ENCODE assay signal across 9 cellular contexts in genomic region chr7:38335123-38335489, GRCh38.
DNase-seq lines count a peak whose midpoint lies in the region; ATAC-seq, FAIRE-seq and TF ChIP-seq lines count a peak whose summit lies in the region.
"Had no signal": no experiment of that assay in that cellular context is flagged by ENCODE, and none has a peak within 500 bp of the region (broad histone marks: within the 10 kb centered on the region; RNA-seq: fewer than 3 reads in every experiment).

No MANE protein-coding gene starts in this region.

- TF ChIP-seq EP300 in HepG2 (IDR thresholded peaks at IDR 0.05; ENCODE audit: low read depth in 2 of 2, low read length in 2 of 2) (no peak), HepG2 (CRISPR knock-in tag; IDR thresholded peaks at IDR 0.05; ENCODE audit: borderline replicate concordance) (no peak)

- TF ChIP-seq RAD21 in HepG2 (CRISPR knock-in tag; IDR thresholded peaks at IDR 0.05): no peak

- H3K27ac ChIP-seq in right lobe of liver (peak overlapping the region in 2 of 3 donors; percentile 31 to 57), HepG2 (ENCODE audit: extremely low read length, insufficient read depth, low read length) (no peak overlapping the region), VCaP (peak overlapping the region; percentile 68), left lung (peak overlapping the region; percentile 45 to 91)

- intact Hi-C loops in right lobe of liver (cut with DNase I): no loop called here
- intact Hi-C loops in HepG2 (cut with micrococcal nuclease; ENCODE audit: unreplicated experiment): loop anchor here (5.0 kb wide), 1 partner anchor 433 kb away; no protein-coding TSS in a partner anchor
- intact Hi-C loops in left lung (cut with DNase I): loop anchor here in 1 of 2 donors (10.0 kb wide), 1 partner anchor 110 kb away; no protein-coding TSS in a partner anchor

- H3K4me1 ChIP-seq in right lobe of liver (no peaks in the 10 kb centered on the region), HepG2 (ENCODE audit: insufficient read depth, low read length) (no peaks in the 10 kb centered on the region), left lung (peaks cover 0 to 41% of the 10 kb centered on the region in 2 donors)

- no peak overlapping the region for H3K9ac ChIP-seq in HepG2 (ENCODE audit: insufficient read depth, low read depth, low read length)

- no peak for FAIRE-seq in HepG2 (lab: Jason Lieb, UNC)
- FAIRE-seq: frontal cortex had no signal

- H4K20me1 ChIP-seq in HepG2 (ENCODE audit: insufficient read depth, low read length): no peaks in the 10 kb centered on the region

- no peaks in the 10 kb centered on the region for H3K9me3 ChIP-seq in right lobe of liver
- no peaks in the 10 kb centered on the region for H3K9me3 ChIP-seq in HepG2 (ENCODE audit: low read length)
- H3K9me3 ChIP-seq in left lung: no peaks in the 10 kb centered on the region

- 70% methylated on average over 2 of the region's 2 CpGs for WGBS in right lobe of liver (ENCODE audit: insufficient coverage, low coverage, low lambda C conversion rate, missing lambda C conversion rate)
- WGBS in HepG2 (ENCODE audit: low lambda C conversion rate): 88% methylated on average over 2 of the region's 2 CpGs

- H2AFZ ChIP-seq in HepG2 (ENCODE audit: low read length): no peak overlapping the region

- H3K4me3 ChIP-seq in right lobe of liver: peak overlapping the region in 1 of 3 donors; percentile 13
- H3K4me3 ChIP-seq in HepG2 (replicated peaks in 1 of 3; ENCODE audit: insufficient read depth in 1 of 3, low read depth in 2 of 3, low read length in 3 of 3): no peak overlapping the region
- peak overlapping the region in 1 of 2 donors; percentile 28 for H3K4me3 ChIP-seq in left lung

- in situ Hi-C loops in HepG2 (cut with HindIII; ENCODE audit: extremely low pct_ligation_motif_present, low pct_unique_long_range_greater_than_20kb): loop anchor here (25.0 kb wide), 1 partner anchor 423 kb away; the partner anchor contains the start of genes EPDR1 and SFRP4

- BruUV-seq in HepG2 (replicated peaks; lab: Mats Ljungman, UMichigan): no TSS peak

- TF ChIP-seq POLR2A in right lobe of liver (IDR thresholded peaks at IDR 0.05): no peak
- no peak for TF ChIP-seq POLR2A in HepG2 (IDR thresholded peaks at IDR 0.05; ENCODE audit: insufficient read depth in 1 of 2, low read depth in 2 of 2, low read length in 2 of 2)

- DNase-seq in right lobe of liver (no peak), HepG2 (ENCODE audit: low spot score) (no peak), left lung (no peak), HUDEP-2 (lab: John Stamatoyannopoulos, UW; ENCODE audit: unreplicated experiment in 76 of 76) (no peak), HuH-7 (ENCODE audit: low spot score) (no peak)

- TF ChIP-seq CTCF in right lobe of liver (IDR thresholded peaks at IDR 0.05) (no peak), HepG2 (CRISPR knock-in tag; IDR thresholded peaks at IDR 0.05) (no peak), VCaP (conservative IDR thresholded peaks at IDR 0.05) (no peak), left lung (IDR thresholded peaks at IDR 0.05) (no peak)

- no peaks in the 10 kb centered on the region for H3K79me2 ChIP-seq in HepG2 (ENCODE audit: insufficient read depth, low read length)

- H3K27me3 ChIP-seq in right lobe of liver: no peaks in the 10 kb centered on the region
- no peaks in the 10 kb centered on the region for H3K27me3 ChIP-seq in HepG2 (ENCODE audit: control insufficient read depth in 1 of 2, insufficient read depth in 2 of 2, low read length in 2 of 2)
- H3K27me3 ChIP-seq in left lung: no peaks in the 10 kb centered on the region

- no peak overlapping the region for H3K4me2 ChIP-seq in HepG2 (ENCODE audit: low read depth, low read length)

- CTCF ChIA-PET in HepG2 (lab: Yijun Ruan, JAX; ENCODE audit: low intra/inter-chr PET ratio, low total read pairs): interaction anchor here (1.4 kb wide), 1 partner anchor 228 kb away, joined by 7 read pairs; no protein-coding TSS in a partner anchor

- POLR2A ChIA-PET in HepG2 (lab: Yijun Ruan, JAX): no interaction called here

- H3K36me3 ChIP-seq in right lobe of liver (no peaks in the 10 kb centered on the region), HepG2 (replicated peaks in 1 of 2; ENCODE audit: control insufficient read depth in 1 of 2, insufficient read depth in 2 of 2, low read length in 2 of 2) (no peaks in the 10 kb centered on the region), left lung (no peaks in the 10 kb centered on the region)

- ATAC-seq in right lobe of liver (peak in 3 of 4 donors; percentile 6 to 28 (median 8)), HepG2 (no peak), left lung (peak; percentile 28), GM21447 (IDR thresholded peaks at IDR 0.05; ENCODE audit: unreplicated experiment) (no peak), GM18858 (IDR thresholded peaks at IDR 0.05; ENCODE audit: unreplicated experiment) (no peak)

TF ChIP-seq in HepG2, 621 proteins besides CTCF, POLR2A, EP300 and RAD21:
- TF ChIP-seq SIN3B (IDR thresholded peaks at IDR 0.05; ENCODE audit: low read length) (no peak), ZBTB34 (CRISPR knock-in tag; IDR thresholded peaks at IDR 0.05) (no peak), SMC3 (IDR thresholded peaks at IDR 0.05; ENCODE audit: low read length) (no peak)

Comparison
In these comparisons a context has a peak if more than half of its experiments do, and no peak if none do; other contexts are left out.
1. ATAC-seq: peak in right lobe of liver (3 of 4) and left lung (single experiment); none in HepG2 (single experiment), GM21447 (single experiment) and GM18858 (single experiment).